In the genomic region with DNA sequence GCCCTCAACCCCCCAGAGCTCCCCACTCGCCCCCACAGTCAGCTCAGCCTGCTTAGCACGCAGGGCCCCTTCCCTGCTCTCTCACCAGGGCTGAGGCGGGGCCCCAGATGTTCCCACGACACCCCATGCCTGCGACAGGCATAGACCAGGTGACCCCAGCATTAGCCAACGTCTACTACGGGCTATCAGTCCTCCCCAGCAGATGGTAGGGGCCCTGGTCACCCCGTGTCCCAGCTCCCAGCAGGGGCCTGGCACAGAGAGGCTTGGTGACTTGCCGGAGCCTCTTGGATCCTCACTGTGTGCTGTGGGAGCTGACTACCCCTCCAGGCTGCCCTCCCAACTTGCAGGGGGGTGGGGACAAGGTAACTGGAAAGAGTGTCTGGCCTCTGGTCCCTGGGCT, we compare ENCODE assay signal across 13 cellular contexts.
"Had no signal": no experiment of that assay in that cellular context is flagged by ENCODE, and none has a peak within 500 bp of the region (broad histone marks: within the 10 kb centered on the region; RNA-seq: fewer than 3 reads in every experiment).

No MANE protein-coding gene starts in this region.

- H3K9me3 Mint-ChIP-seq: activated CD4-positive, alpha-beta memory T cell treated with anti-CD3 and anti-CD28 coated beads, Interleukin-2, amount 10 ng/mL, durations not matched to agents 7 days and 5 days; activated naive CD8-positive, alpha-beta T cell treated with anti-CD3 and anti-CD28 coated beads, Interleukin-2, amount 50 U/mL, for 24 hours; activated T-cell treated with anti-CD3 and anti-CD28 coated beads, Interleukin-2, amount 50 U/mL, for 72 hours; central memory CD8-positive, alpha-beta T cell; dendritic cell treated with granulocyte-macrophage colony-stimulating factor and Interleukin-4, amounts not matched to agents 40 ng/mL and 50 ng/mL, for 4 days; natural killer cell treated with Interleukin-12 subunit alpha and Interleukin-12 subunit beta and Interleukin-15 and Interleukin-18, amount 100 ng/mL, for 72 hours had no signal

- H3K4me1 Mint-ChIP-seq: activated CD4-positive, alpha-beta memory T cell treated with anti-CD3 and anti-CD28 coated beads, Interleukin-2, amount 10 ng/mL, durations not matched to agents 7 days and 5 days; activated naive CD8-positive, alpha-beta T cell treated with anti-CD3 and anti-CD28 coated beads, Interleukin-2, amount 50 U/mL, for 24 hours had no signal

- H3K27ac Mint-ChIP-seq: activated CD4-positive, alpha-beta memory T cell treated with anti-CD3 and anti-CD28 coated beads, Interleukin-2, amount 10 ng/mL, durations not matched to agents 7 days and 5 days; activated CD4-positive, alpha-beta T cell treated with anti-CD3 and anti-CD28 coated beads for 36 hours; activated naive CD8-positive, alpha-beta T cell treated with anti-CD3 and anti-CD28 coated beads, Interleukin-2, amount 50 U/mL, for 24 hours; activated T-cell treated with anti-CD3 and anti-CD28 coated beads, Interleukin-2, amount 50 U/mL, for 72 hours; dendritic cell treated with granulocyte-macrophage colony-stimulating factor and Interleukin-4, amounts not matched to agents 40 ng/mL and 50 ng/mL, for 4 days; natural killer cell treated with Interleukin-12 subunit alpha and Interleukin-12 subunit beta and Interleukin-15 and Interleukin-18, amount 100 ng/mL, for 72 hours had no signal

- H3K27me3 Mint-ChIP-seq: activated CD4-positive, alpha-beta memory T cell treated with anti-CD3 and anti-CD28 coated beads, Interleukin-2, amount 10 ng/mL, durations not matched to agents 7 days and 5 days; activated CD4-positive, alpha-beta T cell treated with anti-CD3 and anti-CD28 coated beads for 36 hours; activated naive CD8-positive, alpha-beta T cell treated with anti-CD3 and anti-CD28 coated beads, Interleukin-2, amount 50 U/mL, for 24 hours; central memory CD8-positive, alpha-beta T cell; dendritic cell treated with granulocyte-macrophage colony-stimulating factor and Interleukin-4, amounts not matched to agents 40 ng/mL and 50 ng/mL, for 4 days; natural killer cell treated with Interleukin-12 subunit alpha and Interleukin-12 subunit beta and Interleukin-15 and Interleukin-18, amount 100 ng/mL, for 72 hours had no signal

- H3K4me3 Mint-ChIP-seq: activated CD4-positive, alpha-beta memory T cell treated with anti-CD3 and anti-CD28 coated beads, Interleukin-2, amount 10 ng/mL, durations not matched to agents 7 days and 5 days; activated CD4-positive, alpha-beta T cell treated with anti-CD3 and anti-CD28 coated beads for 36 hours; activated naive CD8-positive, alpha-beta T cell treated with anti-CD3 and anti-CD28 coated beads, Interleukin-2, amount 50 U/mL, for 24 hours; activated T-cell treated with anti-CD3 and anti-CD28 coated beads, Interleukin-2, amount 50 U/mL, for 72 hours; central memory CD8-positive, alpha-beta T cell; dendritic cell treated with granulocyte-macrophage colony-stimulating factor and Interleukin-4, amounts not matched to agents 40 ng/mL and 50 ng/mL, for 4 days; natural killer cell treated with Interleukin-12 subunit alpha and Interleukin-12 subunit beta and Interleukin-15 and Interleukin-18, amount 100 ng/mL, for 72 hours had no signal

- H3K36me3 Mint-ChIP-seq: natural killer cell treated with Interleukin-12 subunit alpha and Interleukin-12 subunit beta and Interleukin-15 and Interleukin-18, amount 100 ng/mL, for 72 hours had no signal

- H3K27ac ChIP-seq: WERI-Rb-1 had no signal

- DNase-seq: activated CD4-positive, alpha-beta memory T cell treated with anti-CD3 and anti-CD28 coated beads, Interleukin-2, amount 10 ng/mL, durations not matched to agents 7 days and 5 days; activated CD4-positive, alpha-beta T cell treated with anti-CD3 and anti-CD28 coated beads for 36 hours; activated CD8-positive, alpha-beta memory T cell treated with anti-CD3 and anti-CD28 coated beads, Interleukin-2, amount 50 U/mL, for 4 hours; activated naive CD8-positive, alpha-beta T cell treated with anti-CD3 and anti-CD28 coated beads, Interleukin-2, amount 50 U/mL, for 24 hours; activated T-cell treated with anti-CD3 and anti-CD28 coated beads, Interleukin-2, amount 50 U/mL, for 72 hours; foreskin fibroblast; mammary epithelial cell; T-helper 1 cell; trophoblast cell; WERI-Rb-1 had no signal
